1 cellular context compared by ENCODE assay signal in the genomic region with DNA sequence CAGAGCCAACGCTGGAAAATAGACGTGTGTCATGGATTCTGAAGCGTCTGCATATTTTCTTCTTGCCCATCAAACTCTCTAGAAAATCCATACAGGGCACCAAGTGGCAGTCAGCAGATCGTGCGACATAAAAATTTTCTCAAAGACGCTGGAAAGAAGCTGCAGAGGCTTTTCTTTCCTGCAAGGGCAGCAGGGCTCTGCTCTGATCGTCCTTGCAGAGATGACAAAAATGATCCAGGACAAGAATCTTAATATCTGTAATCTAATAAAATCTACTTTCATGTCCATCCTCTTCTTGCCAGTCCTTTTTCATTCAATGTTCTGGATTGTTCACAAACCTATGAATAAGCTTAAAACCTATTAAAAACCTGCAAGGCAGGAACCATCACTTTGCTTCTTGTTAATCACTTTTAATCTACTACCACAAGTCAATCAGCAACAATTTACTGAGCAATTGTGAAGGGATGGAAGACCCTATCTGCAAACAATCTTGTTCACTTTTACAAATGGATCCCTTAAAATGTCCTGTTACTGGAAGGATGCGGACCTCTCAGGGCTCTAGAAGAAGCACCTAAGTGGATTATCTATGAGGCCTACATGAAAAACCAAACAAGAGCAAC.
TF ChIP-seq lines count a peak whose summit lies in the region.

No MANE protein-coding gene starts in this region.

TF ChIP-seq in HepG2, 621 proteins besides CTCF, POLR2A, EP300 and RAD21 (continued from another document and continues in another):
- TF ChIP-seq, protein P1, sequence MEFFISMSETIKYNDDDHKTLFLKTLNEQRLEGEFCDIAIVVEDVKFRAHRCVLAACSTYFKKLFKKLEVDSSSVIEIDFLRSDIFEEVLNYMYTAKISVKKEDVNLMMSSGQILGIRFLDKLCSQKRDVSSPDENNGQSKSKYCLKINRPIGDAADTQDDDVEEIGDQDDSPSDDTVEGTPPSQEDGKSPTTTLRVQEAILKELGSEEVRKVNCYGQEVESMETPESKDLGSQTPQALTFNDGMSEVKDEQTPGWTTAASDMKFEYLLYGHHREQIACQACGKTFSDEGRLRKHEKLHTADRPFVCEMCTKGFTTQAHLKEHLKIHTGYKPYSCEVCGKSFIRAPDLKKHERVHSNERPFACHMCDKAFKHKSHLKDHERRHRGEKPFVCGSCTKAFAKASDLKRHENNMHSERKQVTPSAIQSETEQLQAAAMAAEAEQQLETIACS (CRISPR knock-in tag; IDR thresholded peaks at IDR 0.05) = no peak
- TF ChIP-seq, protein P2, sequence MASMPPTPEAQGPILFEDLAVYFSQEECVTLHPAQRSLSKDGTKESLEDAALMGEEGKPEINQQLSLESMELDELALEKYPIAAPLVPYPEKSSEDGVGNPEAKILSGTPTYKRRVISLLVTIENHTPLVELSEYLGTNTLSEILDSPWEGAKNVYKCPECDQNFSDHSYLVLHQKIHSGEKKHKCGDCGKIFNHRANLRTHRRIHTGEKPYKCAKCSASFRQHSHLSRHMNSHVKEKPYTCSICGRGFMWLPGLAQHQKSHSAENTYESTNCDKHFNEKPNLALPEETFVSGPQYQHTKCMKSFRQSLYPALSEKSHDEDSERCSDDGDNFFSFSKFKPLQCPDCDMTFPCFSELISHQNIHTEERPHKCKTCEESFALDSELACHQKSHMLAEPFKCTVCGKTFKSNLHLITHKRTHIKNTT (CRISPR knock-in tag; IDR thresholded peaks at IDR 0.05) = no peak
- no peak for TF ChIP-seq NCOR1 (IDR thresholded peaks at IDR 0.05; ENCODE audit: borderline replicate concordance, low read length)
- no peak for TF ChIP-seq FLYWCH1 (CRISPR knock-in tag; IDR thresholded peaks at IDR 0.05)
- no peak for TF ChIP-seq MTF1 (CRISPR knock-in tag; IDR thresholded peaks at IDR 0.05)
- TF ChIP-seq ZNF703 (CRISPR knock-in tag; IDR thresholded peaks at IDR 0.05; ENCODE audit: borderline replicate concordance) = no peak
- TF ChIP-seq, protein P3, sequence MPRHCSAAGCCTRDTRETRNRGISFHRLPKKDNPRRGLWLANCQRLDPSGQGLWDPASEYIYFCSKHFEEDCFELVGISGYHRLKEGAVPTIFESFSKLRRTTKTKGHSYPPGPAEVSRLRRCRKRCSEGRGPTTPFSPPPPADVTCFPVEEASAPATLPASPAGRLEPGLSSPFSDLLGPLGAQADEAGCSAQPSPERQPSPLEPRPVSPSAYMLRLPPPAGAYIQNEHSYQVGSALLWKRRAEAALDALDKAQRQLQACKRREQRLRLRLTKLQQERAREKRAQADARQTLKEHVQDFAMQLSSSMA (CRISPR knock-in tag; IDR thresholded peaks at IDR 0.05) = no peak
- TF ChIP-seq, protein P4, sequence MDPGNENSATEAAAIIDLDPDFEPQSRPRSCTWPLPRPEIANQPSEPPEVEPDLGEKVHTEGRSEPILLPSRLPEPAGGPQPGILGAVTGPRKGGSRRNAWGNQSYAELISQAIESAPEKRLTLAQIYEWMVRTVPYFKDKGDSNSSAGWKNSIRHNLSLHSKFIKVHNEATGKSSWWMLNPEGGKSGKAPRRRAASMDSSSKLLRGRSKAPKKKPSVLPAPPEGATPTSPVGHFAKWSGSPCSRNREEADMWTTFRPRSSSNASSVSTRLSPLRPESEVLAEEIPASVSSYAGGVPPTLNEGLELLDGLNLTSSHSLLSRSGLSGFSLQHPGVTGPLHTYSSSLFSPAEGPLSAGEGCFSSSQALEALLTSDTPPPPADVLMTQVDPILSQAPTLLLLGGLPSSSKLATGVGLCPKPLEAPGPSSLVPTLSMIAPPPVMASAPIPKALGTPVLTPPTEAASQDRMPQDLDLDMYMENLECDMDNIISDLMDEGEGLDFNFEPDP (CRISPR knock-in tag; conservative IDR thresholded peaks at IDR 0.05) = no peak
- TF ChIP-seq FOXA1 (IDR thresholded peaks at IDR 0.05) = no peak
- no peak for TF ChIP-seq FOXA1 (CRISPR knock-in tag; IDR thresholded peaks at IDR 0.05)
- TF ChIP-seq DNMT3B (CRISPR knock-in tag; conservative IDR thresholded peaks at IDR 0.05) = no peak
- no peak for TF ChIP-seq LCORL (IDR thresholded peaks at IDR 0.05)
- TF ChIP-seq LCORL (CRISPR knock-in tag; IDR thresholded peaks at IDR 0.05) = no peak
- no peak for TF ChIP-seq RAD51 (IDR thresholded peaks at IDR 0.05; ENCODE audit: borderline replicate concordance)
- TF ChIP-seq KAT7 (CRISPR knock-in tag; IDR thresholded peaks at IDR 0.05; ENCODE audit: borderline replicate concordance) = no peak
- TF ChIP-seq ZFYVE20 (CRISPR knock-in tag; IDR thresholded peaks at IDR 0.05; ENCODE audit: borderline replicate concordance, low read depth) = no peak
- TF ChIP-seq, protein P5, sequence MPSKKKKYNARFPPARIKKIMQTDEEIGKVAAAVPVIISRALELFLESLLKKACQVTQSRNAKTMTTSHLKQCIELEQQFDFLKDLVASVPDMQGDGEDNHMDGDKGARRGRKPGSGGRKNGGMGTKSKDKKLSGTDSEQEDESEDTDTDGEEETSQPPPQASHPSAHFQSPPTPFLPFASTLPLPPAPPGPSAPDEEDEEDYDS (CRISPR knock-in tag; IDR thresholded peaks at IDR 0.05) = no peak
- no peak for TF ChIP-seq ZNF850 (CRISPR knock-in tag; conservative IDR thresholded peaks at IDR 0.05)
- TF ChIP-seq, protein P6, sequence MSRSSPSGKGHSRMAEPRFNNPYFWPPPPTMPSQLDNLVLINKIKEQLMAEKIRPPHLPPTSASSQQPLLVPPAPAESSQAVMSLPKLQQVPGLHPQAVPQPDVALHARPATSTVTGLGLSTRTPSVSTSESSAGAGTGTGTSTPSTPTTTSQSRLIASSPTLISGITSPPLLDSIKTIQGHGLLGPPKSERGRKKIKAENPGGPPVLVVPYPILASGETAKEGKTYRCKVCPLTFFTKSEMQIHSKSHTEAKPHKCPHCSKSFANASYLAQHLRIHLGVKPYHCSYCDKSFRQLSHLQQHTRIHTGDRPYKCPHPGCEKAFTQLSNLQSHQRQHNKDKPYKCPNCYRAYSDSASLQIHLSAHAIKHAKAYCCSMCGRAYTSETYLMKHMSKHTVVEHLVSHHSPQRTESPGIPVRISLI (CRISPR knock-in tag; IDR thresholded peaks at IDR 0.05; ENCODE audit: borderline replicate concordance) = no peak
- no peak for TF ChIP-seq ZNF572 (CRISPR knock-in tag; IDR thresholded peaks at IDR 0.05)
- 0 out of 2 replicates have a peak, but pooled peaks have one; percentile 17 for TF ChIP-seq ZFP36L1 (CRISPR knock-in tag; IDR thresholded peaks at IDR 0.05)
- TF ChIP-seq, protein P7, sequence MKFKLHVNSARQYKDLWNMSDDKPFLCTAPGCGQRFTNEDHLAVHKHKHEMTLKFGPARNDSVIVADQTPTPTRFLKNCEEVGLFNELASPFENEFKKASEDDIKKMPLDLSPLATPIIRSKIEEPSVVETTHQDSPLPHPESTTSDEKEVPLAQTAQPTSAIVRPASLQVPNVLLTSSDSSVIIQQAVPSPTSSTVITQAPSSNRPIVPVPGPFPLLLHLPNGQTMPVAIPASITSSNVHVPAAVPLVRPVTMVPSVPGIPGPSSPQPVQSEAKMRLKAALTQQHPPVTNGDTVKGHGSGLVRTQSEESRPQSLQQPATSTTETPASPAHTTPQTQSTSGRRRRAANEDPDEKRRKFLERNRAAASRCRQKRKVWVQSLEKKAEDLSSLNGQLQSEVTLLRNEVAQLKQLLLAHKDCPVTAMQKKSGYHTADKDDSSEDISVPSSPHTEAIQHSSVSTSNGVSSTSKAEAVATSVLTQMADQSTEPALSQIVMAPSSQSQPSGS (CRISPR knock-in tag; IDR thresholded peaks at IDR 0.05) = no peak
- TF ChIP-seq XBP1 (CRISPR knock-in tag; IDR thresholded peaks at IDR 0.05) = no peak
- no peak for TF ChIP-seq JUN (CRISPR knock-in tag; IDR thresholded peaks at IDR 0.05)
- no peak for TF ChIP-seq SETDB1 (CRISPR knock-in tag; IDR thresholded peaks at IDR 0.05; ENCODE audit: borderline replicate concordance)
- TF ChIP-seq ATF7-NPFF (CRISPR knock-in tag; IDR thresholded peaks at IDR 0.05; ENCODE audit: low read depth) = 0 out of 2 replicates have a peak, but pooled peaks have one; percentile 33
- TF ChIP-seq ZMYM3 (CRISPR knock-in tag; IDR thresholded peaks at IDR 0.05) = no peak
- TF ChIP-seq, protein P8, sequence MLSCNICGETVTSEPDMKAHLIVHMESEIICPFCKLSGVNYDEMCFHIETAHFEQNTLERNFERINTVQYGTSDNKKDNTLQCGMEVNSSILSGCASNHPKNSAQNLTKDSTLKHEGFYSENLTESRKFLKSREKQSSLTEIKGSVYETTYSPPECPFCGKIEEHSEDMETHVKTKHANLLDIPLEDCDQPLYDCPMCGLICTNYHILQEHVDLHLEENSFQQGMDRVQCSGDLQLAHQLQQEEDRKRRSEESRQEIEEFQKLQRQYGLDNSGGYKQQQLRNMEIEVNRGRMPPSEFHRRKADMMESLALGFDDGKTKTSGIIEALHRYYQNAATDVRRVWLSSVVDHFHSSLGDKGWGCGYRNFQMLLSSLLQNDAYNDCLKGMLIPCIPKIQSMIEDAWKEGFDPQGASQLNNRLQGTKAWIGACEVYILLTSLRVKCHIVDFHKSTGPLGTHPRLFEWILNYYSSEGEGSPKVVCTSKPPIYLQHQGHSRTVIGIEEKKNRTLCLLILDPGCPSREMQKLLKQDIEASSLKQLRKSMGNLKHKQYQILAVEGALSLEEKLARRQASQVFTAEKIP (CRISPR knock-in tag; IDR thresholded peaks at IDR 0.05; ENCODE audit: borderline replicate concordance) = no peak
- peak; percentile 25; the same call in 1 of the 2 replicates for TF ChIP-seq NFIC (IDR thresholded peaks at IDR 0.05; ENCODE audit: low read length)
- no peak for TF ChIP-seq MTA3 (CRISPR knock-in tag; IDR thresholded peaks at IDR 0.05)
- 0 out of 2 replicates have a peak, but pooled peaks have one; percentile 32 for TF ChIP-seq ZNF317 (CRISPR knock-in tag; IDR thresholded peaks at IDR 0.05)
- TF ChIP-seq, protein P9, sequence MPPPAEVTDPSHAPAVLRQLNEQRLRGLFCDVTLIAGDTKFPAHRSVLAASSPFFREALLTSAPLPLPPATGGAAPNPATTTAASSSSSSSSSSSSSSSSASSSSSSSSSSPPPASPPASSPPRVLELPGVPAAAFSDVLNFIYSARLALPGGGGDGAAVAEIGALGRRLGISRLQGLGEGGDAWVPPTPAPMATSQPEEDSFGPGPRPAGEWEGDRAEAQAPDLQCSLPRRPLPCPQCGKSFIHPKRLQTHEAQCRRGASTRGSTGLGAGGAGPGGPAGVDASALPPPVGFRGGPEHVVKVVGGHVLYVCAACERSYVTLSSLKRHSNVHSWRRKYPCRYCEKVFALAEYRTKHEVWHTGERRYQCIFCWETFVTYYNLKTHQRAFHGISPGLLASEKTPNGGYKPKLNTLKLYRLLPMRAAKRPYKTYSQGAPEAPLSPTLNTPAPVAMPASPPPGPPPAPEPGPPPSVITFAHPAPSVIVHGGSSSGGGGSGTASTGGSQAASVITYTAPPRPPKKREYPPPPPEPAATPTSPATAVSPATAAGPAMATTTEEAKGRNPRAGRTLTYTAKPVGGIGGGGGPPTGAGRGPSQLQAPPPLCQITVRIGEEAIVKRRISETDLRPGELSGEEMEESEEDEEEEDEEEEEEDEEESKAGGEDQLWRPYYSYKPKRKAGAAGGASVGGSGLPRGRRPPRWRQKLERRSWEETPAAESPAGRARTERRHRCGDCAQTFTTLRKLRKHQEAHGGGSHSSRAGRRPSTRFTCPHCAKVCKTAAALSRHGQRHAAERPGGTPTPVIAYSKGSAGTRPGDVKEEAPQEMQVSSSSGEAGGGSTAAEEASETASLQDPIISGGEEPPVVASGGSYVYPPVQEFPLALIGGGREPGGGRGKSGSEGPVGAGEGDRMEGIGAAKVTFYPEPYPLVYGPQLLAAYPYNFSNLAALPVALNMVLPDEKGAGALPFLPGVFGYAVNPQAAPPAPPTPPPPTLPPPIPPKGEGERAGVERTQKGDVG (CRISPR knock-in tag; IDR thresholded peaks at IDR 0.05; ENCODE audit: borderline replicate concordance) = no peak
- TF ChIP-seq ZFP62 (CRISPR knock-in tag; IDR thresholded peaks at IDR 0.05) = no peak
- no peak for TF ChIP-seq ZNF605 (CRISPR knock-in tag; IDR thresholded peaks at IDR 0.05)
- TF ChIP-seq YEATS4 (CRISPR knock-in tag; IDR thresholded peaks at IDR 0.05; ENCODE audit: borderline replicate concordance) = no peak
- TF ChIP-seq TEAD3 (CRISPR knock-in tag; optimal IDR thresholded peaks at IDR 0.05; ENCODE audit: borderline replicate concordance) = no peak
- no peak for TF ChIP-seq FOXK2 (IDR thresholded peaks at IDR 0.05)
- no peak for TF ChIP-seq ZNF749 (CRISPR knock-in tag; IDR thresholded peaks at IDR 0.05; ENCODE audit: borderline replicate concordance)
- no peak for TF ChIP-seq SPEN (CRISPR knock-in tag; IDR thresholded peaks at IDR 0.05; ENCODE audit: low read depth)
- TF ChIP-seq ZNF44 (CRISPR knock-in tag; IDR thresholded peaks at IDR 0.05) = no peak
- TF ChIP-seq, protein P10, sequence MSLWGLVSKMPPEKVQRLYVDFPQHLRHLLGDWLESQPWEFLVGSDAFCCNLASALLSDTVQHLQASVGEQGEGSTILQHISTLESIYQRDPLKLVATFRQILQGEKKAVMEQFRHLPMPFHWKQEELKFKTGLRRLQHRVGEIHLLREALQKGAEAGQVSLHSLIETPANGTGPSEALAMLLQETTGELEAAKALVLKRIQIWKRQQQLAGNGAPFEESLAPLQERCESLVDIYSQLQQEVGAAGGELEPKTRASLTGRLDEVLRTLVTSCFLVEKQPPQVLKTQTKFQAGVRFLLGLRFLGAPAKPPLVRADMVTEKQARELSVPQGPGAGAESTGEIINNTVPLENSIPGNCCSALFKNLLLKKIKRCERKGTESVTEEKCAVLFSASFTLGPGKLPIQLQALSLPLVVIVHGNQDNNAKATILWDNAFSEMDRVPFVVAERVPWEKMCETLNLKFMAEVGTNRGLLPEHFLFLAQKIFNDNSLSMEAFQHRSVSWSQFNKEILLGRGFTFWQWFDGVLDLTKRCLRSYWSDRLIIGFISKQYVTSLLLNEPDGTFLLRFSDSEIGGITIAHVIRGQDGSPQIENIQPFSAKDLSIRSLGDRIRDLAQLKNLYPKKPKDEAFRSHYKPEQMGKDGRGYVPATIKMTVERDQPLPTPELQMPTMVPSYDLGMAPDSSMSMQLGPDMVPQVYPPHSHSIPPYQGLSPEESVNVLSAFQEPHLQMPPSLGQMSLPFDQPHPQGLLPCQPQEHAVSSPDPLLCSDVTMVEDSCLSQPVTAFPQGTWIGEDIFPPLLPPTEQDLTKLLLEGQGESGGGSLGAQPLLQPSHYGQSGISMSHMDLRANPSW (CRISPR knock-in tag; IDR thresholded peaks at IDR 0.05; ENCODE audit: borderline replicate concordance) = no peak
- no peak for TF ChIP-seq ZNF232 (CRISPR knock-in tag; IDR thresholded peaks at IDR 0.05; ENCODE audit: borderline replicate concordance)
- TF ChIP-seq ZNF484 (CRISPR knock-in tag; IDR thresholded peaks at IDR 0.05; ENCODE audit: borderline replicate concordance, low read depth) = no peak
- 0 out of 2 replicates have a peak, but pooled peaks have one; percentile 34 for TF ChIP-seq ZNF564 (CRISPR knock-in tag; IDR thresholded peaks at IDR 0.05)
- peak; percentile 65; the same call in 1 of the 2 replicates for TF ChIP-seq ARNT2 (CRISPR knock-in tag; IDR thresholded peaks at IDR 0.05; ENCODE audit: low read depth)
- 0 out of 2 replicates have a peak, but pooled peaks have one; percentile 7 for TF ChIP-seq THYN1 (CRISPR knock-in tag; IDR thresholded peaks at IDR 0.05; ENCODE audit: borderline replicate concordance, low read depth)
- TF ChIP-seq ZSCAN30 (CRISPR knock-in tag; IDR thresholded peaks at IDR 0.05) = no peak
- TF ChIP-seq ZKSCAN8 (CRISPR knock-in tag; IDR thresholded peaks at IDR 0.05; ENCODE audit: borderline replicate concordance) = no peak
